Comparison of ENCODE assay signal across 22 cellular contexts in genomic region chr13:96397807-96398206, GRCh38.
DNase-seq lines count a peak whose midpoint lies in the region; ATAC-seq, FAIRE-seq and TF ChIP-seq lines count a peak whose summit lies in the region.
"Had no signal": no experiment of that assay in that cellular context is flagged by ENCODE, and none has a peak within 500 bp of the region (broad histone marks: within the 10 kb centered on the region; RNA-seq: fewer than 3 reads in every experiment).

No MANE protein-coding gene starts in this region.

- 4% methylated on average over 2 of the region's 2 CpGs for WGBS in HepG2 (ENCODE audit: low lambda C conversion rate)
- 30% methylated on average over 2 of the region's 2 CpGs for WGBS in right lobe of liver (ENCODE audit: insufficient coverage, low coverage, low lambda C conversion rate, missing lambda C conversion rate)
- WGBS in K562 (ENCODE audit: insufficient coverage, low coverage, missing lambda C conversion rate), result 0% methylated on average over 1 of the region's 2 CpGs

- H3K27ac ChIP-seq in HepG2 (ENCODE audit: extremely low read length, insufficient read depth, low read length) (no peak overlapping the region), right lobe of liver (no peak overlapping the region), K562 (ENCODE audit: extremely low read depth, low read depth, low read length) (no peak overlapping the region)
- H3K27ac ChIP-seq: BLaER1 had no signal

- in situ Hi-C loops in HepG2 (cut with HindIII; ENCODE audit: extremely low pct_ligation_motif_present, low pct_unique_long_range_greater_than_20kb), result no loop called here
- in situ Hi-C loops in K562 (cut with MboI), result no loop called here

- no peak for FAIRE-seq in HepG2 (lab: Jason Lieb, UNC)
- no peak for FAIRE-seq in K562 (lab: Jason Lieb, UNC)
- FAIRE-seq: A204.1, D721Med, H1 had no signal

- TF ChIP-seq POLR2A in HepG2 (IDR thresholded peaks at IDR 0.05; ENCODE audit: insufficient read depth in 1 of 2, low read depth in 2 of 2, low read length in 2 of 2) (no peak), right lobe of liver (IDR thresholded peaks at IDR 0.05) (no peak), K562 (conservative IDR thresholded peaks at IDR 0.05) (no peak)

- H3K4me2 ChIP-seq in HepG2 (ENCODE audit: low read depth, low read length) (no peak overlapping the region), K562 (ENCODE audit: insufficient read depth, low read length) (no peak overlapping the region)
- H3K4me2 ChIP-seq: BLaER1 had no signal

- H3K9ac ChIP-seq in HepG2 (ENCODE audit: insufficient read depth, low read depth, low read length), result no peak overlapping the region
- no peak overlapping the region for H3K9ac ChIP-seq in K562 (ENCODE audit: insufficient read depth in 1 of 2, low read depth in 2 of 2, low read length in 2 of 2)
- H3K9ac ChIP-seq: BLaER1 had no signal

- CTCF ChIA-PET in HepG2 (lab: Yijun Ruan, JAX; ENCODE audit: low intra/inter-chr PET ratio, low total read pairs) (no interaction called here), K562 (lab: Yijun Ruan, JAX; ENCODE audit: low intra/inter-chr PET ratio) (no interaction called here)

- intact Hi-C loops in HepG2 (cut with micrococcal nuclease; ENCODE audit: unreplicated experiment), result no loop called here
- intact Hi-C loops in right lobe of liver (cut with DNase I), result no loop called here
- intact Hi-C loops in K562 (cut with micrococcal nuclease), result no loop called here

- no peaks in the 10 kb centered on the region for H3K36me3 ChIP-seq in HepG2 (replicated peaks in 1 of 2; ENCODE audit: control insufficient read depth in 1 of 2, insufficient read depth in 2 of 2, low read length in 2 of 2)
- no peaks in the 10 kb centered on the region for H3K36me3 ChIP-seq in right lobe of liver
- H3K36me3 ChIP-seq in K562 (ENCODE audit: control insufficient read depth, insufficient read depth, low read length), result no peaks in the 10 kb centered on the region
- H3K36me3 ChIP-seq: BLaER1 had no signal

- no peaks in the 10 kb centered on the region for H4K20me1 ChIP-seq in HepG2 (ENCODE audit: insufficient read depth, low read length)
- no peaks in the 10 kb centered on the region for H4K20me1 ChIP-seq in K562 (replicated peaks; ENCODE audit: control insufficient read depth, insufficient read depth, low read length)
- H4K20me1 ChIP-seq: BLaER1 had no signal

- no peak for TF ChIP-seq EP300 in HepG2 (IDR thresholded peaks at IDR 0.05; ENCODE audit: low read depth in 2 of 2, low read length in 2 of 2)
- TF ChIP-seq EP300 in HepG2 (CRISPR knock-in tag; IDR thresholded peaks at IDR 0.05; ENCODE audit: borderline replicate concordance), result no peak
- no peak for TF ChIP-seq EP300 in K562 (IDR thresholded peaks at IDR 0.05; ENCODE audit: low read length)

- H3K27me3 ChIP-seq in HepG2 (ENCODE audit: control insufficient read depth in 1 of 2, insufficient read depth in 2 of 2, low read length in 2 of 2) (no peaks in the 10 kb centered on the region), right lobe of liver (no peaks in the 10 kb centered on the region), K562 (ENCODE audit: control insufficient read depth in 2 of 2, insufficient read depth in 2 of 2, low read length in 2 of 2) (no peaks in the 10 kb centered on the region)
- H3K27me3 ChIP-seq: BLaER1 had no signal

- H3K4me1 ChIP-seq in HepG2 (ENCODE audit: insufficient read depth, low read length) (no peaks in the 10 kb centered on the region), right lobe of liver (no peaks in the 10 kb centered on the region), K562 (replicated peaks in 1 of 2; ENCODE audit: control insufficient read depth in 2 of 2, insufficient read depth in 2 of 2, low read length in 2 of 2) (no peaks in the 10 kb centered on the region)
- H3K4me1 ChIP-seq: BLaER1 had no signal

- H3K4me3 ChIP-seq in HepG2 (replicated peaks in 1 of 3; ENCODE audit: insufficient read depth in 1 of 3, low read depth in 2 of 3, low read length in 3 of 3) (no peak overlapping the region), right lobe of liver (no peak overlapping the region), K562 (no peak overlapping the region)
- H3K4me3 ChIP-seq: BLaER1 had no signal

- no TSS peak for BruUV-seq in HepG2 (replicated peaks; lab: Mats Ljungman, UMichigan)
- no TSS peak for BruUV-seq in K562 (replicated peaks; lab: Mats Ljungman, UMichigan)

- no peak for TF ChIP-seq RAD21 in HepG2 (CRISPR knock-in tag; IDR thresholded peaks at IDR 0.05)
- no peak for TF ChIP-seq RAD21 in K562 (CRISPR knock-in tag; conservative IDR thresholded peaks at IDR 0.05 in 1 of 2, IDR thresholded peaks at IDR 0.05 in 1 of 2)

- ATAC-seq in HepG2 (no peak), right lobe of liver (no peak), K562 (no peak), GM21737 (IDR thresholded peaks at IDR 0.05; ENCODE audit: unreplicated experiment) (no peak), HG03175 (IDR thresholded peaks at IDR 0.05; ENCODE audit: unreplicated experiment) (no peak)
- ATAC-seq: HCT116, Panc1 had no signal

- TF ChIP-seq CTCF in HepG2 (CRISPR knock-in tag; IDR thresholded peaks at IDR 0.05), result no peak
- no peak for TF ChIP-seq CTCF in right lobe of liver (IDR thresholded peaks at IDR 0.05)
- TF ChIP-seq CTCF in K562 (IDR thresholded peaks at IDR 0.05 in 2 of 3, conservative IDR thresholded peaks at IDR 0.05 in 1 of 3; ENCODE audit: insufficient read depth in 2 of 3, low read depth in 1 of 3, low read length in 3 of 3), result no peak

- POLR2A ChIA-PET in HepG2 (lab: Yijun Ruan, JAX) (no interaction called here), K562 (lab: Yijun Ruan, JAX) (no interaction called here)

- H3K9me3 ChIP-seq in HepG2 (ENCODE audit: low read length) (no peaks in the 10 kb centered on the region), right lobe of liver (no peaks in the 10 kb centered on the region), K562 (replicated peaks; ENCODE audit: control insufficient read depth, insufficient read depth, low read depth, low read length) (no peaks in the 10 kb centered on the region)

- no peak overlapping the region for H2AFZ ChIP-seq in HepG2 (ENCODE audit: low read length)
- no peak overlapping the region for H2AFZ ChIP-seq in K562 (ENCODE audit: low read depth, low read length)

- DNase-seq in HepG2 (ENCODE audit: low spot score), result no peak
- no peak for DNase-seq in right lobe of liver
- DNase-seq in SK-N-DZ (ENCODE audit: low spot score), result peak; percentile 72
- DNase-seq in K562 (ENCODE audit: extremely low read depth in 1 of 4, low spot score in 3 of 4), result no peak
- DNase-seq in NCI-H146 treated with DMSO at 0.1 percent for 48 hours (lab: John Stamatoyannopoulos, UW; ENCODE audit: unreplicated experiment), result no peak
- DNase-seq: CD4-positive, CD25-positive, alpha-beta regulatory T cell; NCI-H1417; NCI-H1694 treated with DMSO at 0.1 percent for 48 hours; NCI-H2081; NCI-H2171; NCI-H226; NCI-H510A; NCI-H69; SIG-M5 had no signal

- no peaks in the 10 kb centered on the region for H3K9me1 ChIP-seq in K562 (ENCODE audit: control insufficient read depth, insufficient read depth, low read length)

- H3K79me2 ChIP-seq in HepG2 (ENCODE audit: insufficient read depth, low read length) (no peaks in the 10 kb centered on the region), K562 (ENCODE audit: control insufficient read depth, insufficient read depth, low read length) (no peaks in the 10 kb centered on the region)

TF ChIP-seq in HepG2, 621 proteins besides CTCF, POLR2A, EP300 and RAD21:
- TF ChIP-seq MAFF (IDR thresholded peaks at IDR 0.05; ENCODE audit: low read depth, low read length), result 0 out of 2 replicates have a peak, but pooled peaks have one; percentile 25
- TF ChIP-seq, protein P1, sequence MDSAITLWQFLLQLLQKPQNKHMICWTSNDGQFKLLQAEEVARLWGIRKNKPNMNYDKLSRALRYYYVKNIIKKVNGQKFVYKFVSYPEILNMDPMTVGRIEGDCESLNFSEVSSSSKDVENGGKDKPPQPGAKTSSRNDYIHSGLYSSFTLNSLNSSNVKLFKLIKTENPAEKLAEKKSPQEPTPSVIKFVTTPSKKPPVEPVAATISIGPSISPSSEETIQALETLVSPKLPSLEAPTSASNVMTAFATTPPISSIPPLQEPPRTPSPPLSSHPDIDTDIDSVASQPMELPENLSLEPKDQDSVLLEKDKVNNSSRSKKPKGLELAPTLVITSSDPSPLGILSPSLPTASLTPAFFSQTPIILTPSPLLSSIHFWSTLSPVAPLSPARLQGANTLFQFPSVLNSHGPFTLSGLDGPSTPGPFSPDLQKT (CRISPR knock-in tag; IDR thresholded peaks at IDR 0.05; ENCODE audit: borderline replicate concordance), result no peak
- TF ChIP-seq MAFK (conservative IDR thresholded peaks at IDR 0.05 in 1 of 2, IDR thresholded peaks at IDR 0.05 in 1 of 2; ENCODE audit: low read length in 2 of 2), result peak; percentile 13 to 50; a peak in 2 of 4 replicates
- no peak for TF ChIP-seq PHF20 (CRISPR knock-in tag; IDR thresholded peaks at IDR 0.05)

TF ChIP-seq in K562, 482 proteins besides CTCF, POLR2A, EP300 and RAD21:
- TF ChIP-seq GMEB1 (CRISPR knock-in tag; IDR thresholded peaks at IDR 0.05) (no peak), MCM2 (IDR thresholded peaks at IDR 0.05; ENCODE audit: low read depth) (no peak)
- TF ChIP-seq, protein P2, sequence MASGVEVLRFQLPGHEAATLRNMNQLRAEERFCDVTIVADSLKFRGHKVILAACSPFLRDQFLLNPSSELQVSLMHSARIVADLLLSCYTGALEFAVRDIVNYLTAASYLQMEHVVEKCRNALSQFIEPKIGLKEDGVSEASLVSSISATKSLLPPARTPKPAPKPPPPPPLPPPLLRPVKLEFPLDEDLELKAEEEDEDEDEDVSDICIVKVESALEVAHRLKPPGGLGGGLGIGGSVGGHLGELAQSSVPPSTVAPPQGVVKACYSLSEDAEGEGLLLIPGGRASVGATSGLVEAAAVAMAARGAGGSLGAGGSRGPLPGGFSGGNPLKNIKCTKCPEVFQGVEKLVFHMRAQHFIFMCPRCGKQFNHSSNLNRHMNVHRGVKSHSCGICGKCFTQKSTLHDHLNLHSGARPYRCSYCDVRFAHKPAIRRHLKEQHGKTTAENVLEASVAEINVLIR (CRISPR knock-in tag; IDR thresholded peaks at IDR 0.05), result 0 out of 2 replicates have a peak, but pooled peaks have one; percentile 8

Comparison
In these comparisons a context has a peak if more than half of its experiments do, and no peak if none do; other contexts are left out.
1. Of the 241 proteins assayed by ChIP-seq in both HepG2 and K562: peak only in HepG2: MAFF and MAFK; only in K562: none; in both: none; in neither: 239.